In genomic region chr10:69466689-69467088, GRCh38 we compare ENCODE assay signal across 17 cellular contexts. TPM values are rescaled to one million over a fixed set of nuclear protein-coding genes. Genes with fewer than 3 reads are reported as not detected.
A peak's percentile ranks its signal among the peaks of the same experiment; 100 is the strongest.
DNase-seq lines count a peak whose midpoint lies in the region; ATAC-seq and TF ChIP-seq lines count a peak whose summit lies in the region.
"Had no signal": no experiment of that assay in that cellular context is flagged by ENCODE, and none has a peak within 500 bp of the region (broad histone marks: within the 10 kb centered on the region; RNA-seq: fewer than 3 reads in every experiment).

No MANE protein-coding gene starts in this region.

- ATAC-seq in activated CD8-positive, alpha-beta T cell treated with anti-CD3 and anti-CD28 coated beads, Interleukin-2, amount 10 ng/mL, durations not matched to agents 7 days and 5 days = no peak
- ATAC-seq in activated CD8-positive, alpha-beta T cell treated with anti-CD3 and anti-CD28 coated beads for 36 hours = no peak

- no peaks in the 10 kb centered on the region for H3K27me3 ChIP-seq in dorsolateral prefrontal cortex

- H3K4me1 Mint-ChIP-seq in activated CD8-positive, alpha-beta T cell treated with anti-CD3 and anti-CD28 coated beads, Interleukin-2, amount 10 ng/mL, durations not matched to agents 7 days and 5 days (ENCODE audit: low read depth) = peaks cover 60% of the 10 kb centered on the region
- peaks cover 11% of the 10 kb centered on the region for H3K4me1 Mint-ChIP-seq in activated CD8-positive, alpha-beta T cell treated with anti-CD3 and anti-CD28 coated beads for 36 hours (ENCODE audit: low read depth)
- H3K4me1 Mint-ChIP-seq: activated B cell treated with CpG ODN at 0.5 μM for 24 hours had no signal

- POLR2A ChIA-PET in activated CD8-positive, alpha-beta T cell treated with anti-CD3 and anti-CD28 coated beads, Interleukin-2, amount 10 ng/mL, durations not matched to agents 7 days and 5 days (lab: Charles Lee) = no interaction called here
- POLR2A ChIA-PET in activated CD8-positive, alpha-beta T cell treated with anti-CD3 and anti-CD28 coated beads for 36 hours (lab: Charles Lee) = no interaction called here

- no peaks in the 10 kb centered on the region for H3K9me3 Mint-ChIP-seq in activated CD8-positive, alpha-beta T cell treated with anti-CD3 and anti-CD28 coated beads, Interleukin-2, amount 10 ng/mL, durations not matched to agents 7 days and 5 days (ENCODE audit: insufficient read depth)
- no peaks in the 10 kb centered on the region for H3K9me3 Mint-ChIP-seq in activated CD8-positive, alpha-beta T cell treated with anti-CD3 and anti-CD28 coated beads for 36 hours
- H3K9me3 Mint-ChIP-seq: activated B cell treated with CpG ODN at 0.5 μM for 24 hours, naive B cell had no signal

- CTCF ChIA-PET in activated CD8-positive, alpha-beta T cell treated with anti-CD3 and anti-CD28 coated beads, Interleukin-2, amount 10 ng/mL, durations not matched to agents 7 days and 5 days (lab: Charles Lee) = interaction anchor here (1.2 to 2.6 kb wide), 2 partner anchors 17 to 48 kb away, joined by 4 to 9 read pairs; no protein-coding TSS in a partner anchor
- CTCF ChIA-PET in activated CD8-positive, alpha-beta T cell treated with anti-CD3 and anti-CD28 coated beads for 36 hours (lab: Charles Lee) = no interaction called here

- H3K4me3 Mint-ChIP-seq in activated CD8-positive, alpha-beta T cell treated with anti-CD3 and anti-CD28 coated beads, Interleukin-2, amount 10 ng/mL, durations not matched to agents 7 days and 5 days = no peak overlapping the region
- no peak overlapping the region for H3K4me3 Mint-ChIP-seq in activated CD8-positive, alpha-beta T cell treated with anti-CD3 and anti-CD28 coated beads for 36 hours
- H3K4me3 Mint-ChIP-seq: activated B cell treated with CpG ODN at 0.5 μM for 24 hours, naive B cell had no signal

- peaks cover 14% of the 10 kb centered on the region for H3K27me3 Mint-ChIP-seq in activated CD8-positive, alpha-beta T cell treated with anti-CD3 and anti-CD28 coated beads, Interleukin-2, amount 10 ng/mL, durations not matched to agents 7 days and 5 days (ENCODE audit: low read depth)
- H3K27me3 Mint-ChIP-seq in activated CD8-positive, alpha-beta T cell treated with anti-CD3 and anti-CD28 coated beads for 36 hours = no peaks in the 10 kb centered on the region

- H3K27ac Mint-ChIP-seq in activated CD8-positive, alpha-beta T cell treated with anti-CD3 and anti-CD28 coated beads, Interleukin-2, amount 10 ng/mL, durations not matched to agents 7 days and 5 days = peak overlapping the region; percentile 94
- H3K27ac Mint-ChIP-seq in activated CD8-positive, alpha-beta T cell treated with anti-CD3 and anti-CD28 coated beads for 36 hours = no peak overlapping the region
- H3K27ac Mint-ChIP-seq: activated B cell treated with CpG ODN at 0.5 μM for 24 hours had no signal

- peak overlapping the region in 1 of 59 donors; percentile 29 for H3K4me3 ChIP-seq in dorsolateral prefrontal cortex

- no peak for TF ChIP-seq CTCF in activated CD8-positive, alpha-beta T cell treated with anti-CD3 and anti-CD28 coated beads for 36 hours (IDR thresholded peaks at IDR 0.05)
- TF ChIP-seq CTCF in dorsolateral prefrontal cortex (IDR thresholded peaks at IDR 0.05 in 54 of 56, conservative IDR thresholded peaks at IDR 0.05 in 2 of 56; ENCODE audit: low read depth in 1 of 56, partially characterized antibody in 56 of 56) = peak in 1 of 56 donors; percentile 18

- intact Hi-C loops in activated CD8-positive, alpha-beta T cell treated with anti-CD3 and anti-CD28 coated beads for 36 hours (cut with micrococcal nuclease) = no loop called here
- intact Hi-C loops in dorsolateral prefrontal cortex (cut with DNase I) = no loop called here

- no peak for DNase-seq in activated CD8-positive, alpha-beta T cell treated with anti-CD3 and anti-CD28 coated beads, Interleukin-2, amount 10 ng/mL, durations not matched to agents 7 days and 5 days
- DNase-seq in activated CD8-positive, alpha-beta T cell treated with anti-CD3 and anti-CD28 coated beads for 36 hours = no peak
- DNase-seq in dorsolateral prefrontal cortex = peak in 3 of 10 donors; percentile 49 to 63 (median 59)
- DNase-seq in medulla oblongata (ENCODE audit: extremely low spot score) = peak; percentile 63
- peak in 15 of 49 donors; percentile 22 to 59 (median 38) for DNase-seq in substantia nigra (lab: John Stamatoyannopoulos, UW)
- DNase-seq in NCI-H1417 treated with DMSO at 0.1 percent for 48 hours (lab: John Stamatoyannopoulos, UW) = no peak
- no peak for DNase-seq in DMS153 treated with DMSO at 0.1 percent for 48 hours (lab: John Stamatoyannopoulos, UW; ENCODE audit: unreplicated experiment)
- no peak for DNase-seq in SHP77 (lab: John Stamatoyannopoulos, UW)
- DNase-seq: activated B cell treated with CpG ODN at 0.5 μM for 24 hours, erythroblast, naive B cell, NCI-H1436, NCI-H345 had no signal

- H3K36me3 Mint-ChIP-seq in activated CD8-positive, alpha-beta T cell treated with anti-CD3 and anti-CD28 coated beads, Interleukin-2, amount 10 ng/mL, durations not matched to agents 7 days and 5 days (ENCODE audit: low read depth) = no peaks in the 10 kb centered on the region
- no peaks in the 10 kb centered on the region for H3K36me3 Mint-ChIP-seq in activated CD8-positive, alpha-beta T cell treated with anti-CD3 and anti-CD28 coated beads for 36 hours (ENCODE audit: low read depth)
- H3K36me3 Mint-ChIP-seq: naive B cell had no signal

- peak overlapping the region in 50 of 59 donors; percentile 9 to 89 (median 70) for H3K27ac ChIP-seq in dorsolateral prefrontal cortex
- H3K27ac ChIP-seq in substantia nigra (ENCODE audit: low read depth, low read length, poor library complexity, severe bottlenecking) = peak overlapping the region; percentile 19
- H3K27ac ChIP-seq: C4-2B, parathyroid adenoma had no signal

RNA-seq across cellular contexts. Expression of gene TSPAN15, which starts 15.4 kb away (rescaled TPM):
- 1 to 10 TPM; 3.8 to 4.7 TPM for total RNA-seq in activated CD8-positive, alpha-beta T cell treated with anti-CD3 and anti-CD28 coated beads, Interleukin-2, amount 10 ng/mL, durations not matched to agents 7 days and 5 days
- 1 to 10 TPM in 1 of 2 experiments, under 1 TPM in 1; 0.58 to 1.2 TPM for total RNA-seq in activated CD8-positive, alpha-beta T cell treated with anti-CD3 and anti-CD28 coated beads for 36 hours
- 100 to 1,000 TPM in 10 of 120 experiments, 10 to 100 TPM in 109, 1 to 10 TPM in 1; 8.7 to 188 (median 44.2) TPM for total RNA-seq in dorsolateral prefrontal cortex

RNA-seq across cellular contexts. Expression of gene TACR2, which starts 50.0 kb away (rescaled TPM):
- not detected for total RNA-seq in activated CD8-positive, alpha-beta T cell treated with anti-CD3 and anti-CD28 coated beads, Interleukin-2, amount 10 ng/mL, durations not matched to agents 7 days and 5 days
- not detected for total RNA-seq in activated CD8-positive, alpha-beta T cell treated with anti-CD3 and anti-CD28 coated beads for 36 hours
- total RNA-seq in dorsolateral prefrontal cortex = 1 to 10 TPM in 27 of 120 experiments, under 1 TPM in 86, not detected in 7; 0.20 to 2.4 (median 0.75) TPM
- total RNA-seq: activated B cell treated with CpG ODN at 0.5 μM for 24 hours; activated CD8-positive, alpha-beta memory T cell treated with anti-CD3 and anti-CD28 coated beads for 36 hours; T-helper 1 cell treated with Interleukin-12 subunit alpha and Interleukin-12 subunit beta and Interleukin-4 antibody, amounts not matched to agents 30 ng/mL and 1 ng/mL, for 36 hours had no signal
